ENCODE assay signal across 1 cellular context in the genomic region with DNA sequence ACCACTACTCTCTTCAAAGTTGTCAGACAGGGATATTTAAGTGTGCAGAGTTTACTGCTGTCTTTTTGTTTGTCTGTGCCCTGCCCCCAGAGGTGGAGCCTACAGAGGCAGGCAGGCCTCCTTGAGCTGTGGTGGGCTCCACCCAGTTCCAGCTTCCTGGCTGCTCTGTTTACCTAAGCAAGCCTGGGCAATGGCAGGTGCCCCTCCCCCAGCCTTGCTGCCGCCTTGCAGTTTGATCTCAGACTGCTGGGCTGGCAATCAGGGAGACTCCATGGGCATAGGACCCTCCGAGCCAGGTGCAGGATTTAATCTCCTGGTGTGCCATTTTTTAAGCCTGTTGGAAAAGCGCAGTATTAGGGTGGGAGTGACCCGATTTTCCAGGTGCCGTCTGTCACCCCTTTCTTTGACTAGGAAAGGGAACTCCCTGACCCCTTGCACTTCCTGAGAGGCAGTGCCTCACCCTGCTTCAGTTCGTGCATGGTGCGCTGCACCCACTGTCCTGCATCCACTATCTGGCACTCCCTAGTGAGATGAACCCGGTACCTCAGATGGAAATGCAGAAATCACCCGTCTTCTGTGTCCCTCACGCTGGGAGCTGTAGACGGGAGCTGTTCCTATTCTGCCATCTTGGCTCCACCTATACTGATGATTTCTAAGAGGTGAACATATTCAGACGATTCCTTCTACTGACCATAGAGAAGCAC.
TF ChIP-seq lines count a peak whose summit lies in the region.

No MANE protein-coding gene starts in this region.

TF ChIP-seq in HepG2, 621 proteins besides CTCF, POLR2A, EP300 and RAD21:
- TF ChIP-seq, protein P1, sequence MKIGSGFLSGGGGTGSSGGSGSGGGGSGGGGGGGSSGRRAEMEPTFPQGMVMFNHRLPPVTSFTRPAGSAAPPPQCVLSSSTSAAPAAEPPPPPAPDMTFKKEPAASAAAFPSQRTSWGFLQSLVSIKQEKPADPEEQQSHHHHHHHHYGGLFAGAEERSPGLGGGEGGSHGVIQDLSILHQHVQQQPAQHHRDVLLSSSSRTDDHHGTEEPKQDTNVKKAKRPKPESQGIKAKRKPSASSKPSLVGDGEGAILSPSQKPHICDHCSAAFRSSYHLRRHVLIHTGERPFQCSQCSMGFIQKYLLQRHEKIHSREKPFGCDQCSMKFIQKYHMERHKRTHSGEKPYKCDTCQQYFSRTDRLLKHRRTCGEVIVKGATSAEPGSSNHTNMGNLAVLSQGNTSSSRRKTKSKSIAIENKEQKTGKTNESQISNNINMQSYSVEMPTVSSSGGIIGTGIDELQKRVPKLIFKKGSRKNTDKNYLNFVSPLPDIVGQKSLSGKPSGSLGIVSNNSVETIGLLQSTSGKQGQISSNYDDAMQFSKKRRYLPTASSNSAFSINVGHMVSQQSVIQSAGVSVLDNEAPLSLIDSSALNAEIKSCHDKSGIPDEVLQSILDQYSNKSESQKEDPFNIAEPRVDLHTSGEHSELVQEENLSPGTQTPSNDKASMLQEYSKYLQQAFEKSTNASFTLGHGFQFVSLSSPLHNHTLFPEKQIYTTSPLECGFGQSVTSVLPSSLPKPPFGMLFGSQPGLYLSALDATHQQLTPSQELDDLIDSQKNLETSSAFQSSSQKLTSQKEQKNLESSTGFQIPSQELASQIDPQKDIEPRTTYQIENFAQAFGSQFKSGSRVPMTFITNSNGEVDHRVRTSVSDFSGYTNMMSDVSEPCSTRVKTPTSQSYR (CRISPR knock-in tag; IDR thresholded peaks at IDR 0.05; ENCODE audit: borderline replicate concordance): 0 out of 2 replicates have a peak, but pooled peaks have one; percentile 24
